Comparison of ENCODE assay signal across 26 cellular contexts in genomic region chr19:52949422-52949821, GRCh38.
"Had no signal": no experiment of that assay in that cellular context is flagged by ENCODE, and none has a peak within 500 bp of the region (broad histone marks: within the 10 kb centered on the region; RNA-seq: fewer than 3 reads in every experiment).

No MANE protein-coding gene starts in this region.

- H3K4me3 ChIP-seq: adrenal gland, body of pancreas, breast epithelium, SJCRH30, SK-N-MC had no signal

- H3K27ac Mint-ChIP-seq: activated CD4-positive, alpha-beta T cell treated with anti-CD3 and anti-CD28 coated beads, Interleukin-2, amount 10 ng/mL, durations not matched to agents 7 days and 5 days; activated CD8-positive, alpha-beta T cell treated with anti-CD3 and anti-CD28 coated beads, Interleukin-2, amount 10 ng/mL, durations not matched to agents 7 days and 5 days; activated naive CD4-positive, alpha-beta T cell treated with anti-CD3 and anti-CD28 coated beads for 36 hours; activated naive CD8-positive, alpha-beta T cell; activated T-cell treated with anti-CD3 and anti-CD28 coated beads, Interleukin-2, amount 50 U/mL, for 24 hours had no signal

- H3K4me3 Mint-ChIP-seq: activated CD4-positive, alpha-beta T cell treated with anti-CD3 and anti-CD28 coated beads, Interleukin-2, amount 10 ng/mL, durations not matched to agents 7 days and 5 days; activated CD8-positive, alpha-beta T cell treated with anti-CD3 and anti-CD28 coated beads, Interleukin-2, amount 10 ng/mL, durations not matched to agents 7 days and 5 days; activated naive CD4-positive, alpha-beta T cell treated with anti-CD3 and anti-CD28 coated beads for 36 hours; activated naive CD8-positive, alpha-beta T cell; activated T-cell treated with anti-CD3 and anti-CD28 coated beads, Interleukin-2, amount 50 U/mL, for 24 hours had no signal

- H3K27me3 Mint-ChIP-seq: activated CD4-positive, alpha-beta T cell treated with anti-CD3 and anti-CD28 coated beads, Interleukin-2, amount 10 ng/mL, durations not matched to agents 7 days and 5 days; activated naive CD8-positive, alpha-beta T cell; activated T-cell treated with anti-CD3 and anti-CD28 coated beads, Interleukin-2, amount 50 U/mL, for 24 hours had no signal

- H3K4me1 ChIP-seq: adrenal gland, breast epithelium had no signal

- H3K27me3 ChIP-seq: adrenal gland, body of pancreas, breast epithelium, SJCRH30 had no signal

- DNase-seq: activated CD4-positive, alpha-beta T cell treated with anti-CD3 and anti-CD28 coated beads, Interleukin-2, amount 10 ng/mL, durations not matched to agents 7 days and 5 days; activated CD4-positive, alpha-beta T cell treated with anti-CD3 and anti-CD28 coated beads, Interleukin-2, amount 50 U/mL, for 48 hours; activated CD4-positive, CD25-positive, alpha-beta regulatory T cell; activated CD8-positive, alpha-beta T cell treated with anti-CD3 and anti-CD28 coated beads, Interleukin-2, amount 10 ng/mL, durations not matched to agents 7 days and 5 days; activated gamma-delta T cell treated with Interleukin-2 at 50 U/mL for 16 hours; activated naive CD4-positive, alpha-beta T cell treated with anti-CD3 and anti-CD28 coated beads for 36 hours; activated T-cell treated with anti-CD3 and anti-CD28 coated beads, Interleukin-2, amount 50 U/mL, for 24 hours; adrenal gland; body of pancreas; MM.1S; MV-4-11; NCI-H1092; NCI-H1436 treated with DMSO at 0.1 percent for 48 hours; NCI-H1694 treated with DMSO at 0.1 percent for 48 hours; NCI-H2029; NCI-H345; NCI-H524 treated with DMSO at 0.1 percent for 48 hours; SHP77; SJCRH30; T1000; WERI-Rb-1 had no signal

- ATAC-seq: activated CD8-positive, alpha-beta T cell treated with anti-CD3 and anti-CD28 coated beads, Interleukin-2, amount 10 ng/mL, durations not matched to agents 7 days and 5 days; body of pancreas; Panc1 had no signal

- H3K27ac ChIP-seq: adrenal gland, body of pancreas, breast epithelium, SJCRH30, SK-N-MC, WERI-Rb-1 had no signal

- FAIRE-seq: astrocyte had no signal
